In genomic region chr11:67640021-67640757, GRCh38 we compare ENCODE assay signal across 9 cellular contexts. TPM values are rescaled to one million over a fixed set of nuclear protein-coding genes. Genes with fewer than 3 reads are reported as not detected.
DNase-seq lines count a peak whose midpoint lies in the region; ATAC-seq, FAIRE-seq and TF ChIP-seq lines count a peak whose summit lies in the region.
"Had no signal": no experiment of that assay in that cellular context is flagged by ENCODE, and none has a peak within 500 bp of the region (broad histone marks: within the 10 kb centered on the region; RNA-seq: fewer than 3 reads in every experiment).

No MANE protein-coding gene starts in this region.

- intact Hi-C loops in OCI-LY7 (cut with micrococcal nuclease; ENCODE audit: unreplicated experiment) = loop anchor here (10.0 kb wide), 2 partner anchors 235 to 355 kb away; partner anchors contain the start of genes PPP1CA and TBC1D10C

- no peak overlapping the region for H2AK5ac ChIP-seq in trophoblast cell (ENCODE audit: low read length)

- no peaks in the 10 kb centered on the region for H3K9me2 ChIP-seq in OCI-LY7 (ENCODE audit: insufficient read depth, low read length)

- H3K4me3 ChIP-seq in AG09309 (ENCODE audit: control insufficient read depth, low read depth, low read length) (no peak overlapping the region), OCI-LY7 (ENCODE audit: low read depth, low read length, poor library complexity, severe bottlenecking) (no peak overlapping the region), trophoblast cell (ENCODE audit: low read depth, low read length) (no peak overlapping the region)

- H3K27ac ChIP-seq in OCI-LY7 (ENCODE audit: low read depth, low read length, poor library complexity, severe bottlenecking) (no peak overlapping the region), trophoblast cell (ENCODE audit: low read depth, low read length) (no peak overlapping the region)

- no TSS peak for BruUV-seq in OCI-LY7 (replicated peaks; lab: Mats Ljungman, UMichigan)

- no peak overlapping the region for H3K18ac ChIP-seq in trophoblast cell (ENCODE audit: low read length)

- H3K9me3 ChIP-seq in OCI-LY7 (ENCODE audit: low read length) (no peaks in the 10 kb centered on the region), trophoblast cell (ENCODE audit: insufficient read depth, low read depth, low read length) (peaks cover 8% of the 10 kb centered on the region)

- no peak overlapping the region for H3K14ac ChIP-seq in trophoblast cell (ENCODE audit: low read length)

- H3K79me1 ChIP-seq in trophoblast cell (ENCODE audit: low read length) = no peaks in the 10 kb centered on the region

- no peak for ATAC-seq in HG02840 (IDR thresholded peaks at IDR 0.05; ENCODE audit: low FRiP score, unreplicated experiment)

- no peak overlapping the region for H4K91ac ChIP-seq in trophoblast cell (ENCODE audit: low read depth, low read length)

- H2AFZ ChIP-seq in OCI-LY7 (ENCODE audit: low read length) (no peak overlapping the region), trophoblast cell (ENCODE audit: insufficient read depth, low read length, poor library complexity) (no peak overlapping the region)

- no peak overlapping the region for H3K4ac ChIP-seq in trophoblast cell (ENCODE audit: low read depth, low read length)

- no peaks in the 10 kb centered on the region; the same call in 1 of the 2 replicates for H4K20me1 ChIP-seq in OCI-LY7 (ENCODE audit: insufficient read depth, low read length)

- no peaks in the 10 kb centered on the region for H3K27me3 ChIP-seq in trophoblast cell (ENCODE audit: insufficient read depth, low read length)

- H3K79me2 ChIP-seq in OCI-LY7 (ENCODE audit: insufficient read depth, low read depth, low read length) (no peaks in the 10 kb centered on the region), trophoblast cell (ENCODE audit: control insufficient read depth, insufficient read depth, low read length, poor library complexity) (no peaks in the 10 kb centered on the region)

- no peak for DNase-seq in AG09309 (ENCODE audit: low read depth)
- DNase-seq in GM12892 (ENCODE audit: insufficient read length) = peak; percentile 77
- peak; percentile 82 for DNase-seq in OCI-LY7 (ENCODE audit: low spot score)
- DNase-seq in activated effector memory CD4-positive, alpha-beta T cell treated with anti-CD3 and anti-CD28 coated beads, Interleukin-2, amount 50 U/mL, for 16 hours = peak; percentile 85
- peak; percentile 65 to 85 for DNase-seq in frontal cortex (ENCODE audit: low spot score in 2 of 2)
- DNase-seq in trophoblast cell = peak; percentile 49 to 78
- DNase-seq in OCI-M2 (lab: John Stamatoyannopoulos, UW; ENCODE audit: unreplicated experiment) = no peak

- H4K8ac ChIP-seq in trophoblast cell (ENCODE audit: low read depth, low read length) = no peak overlapping the region

- H2BK12ac ChIP-seq in trophoblast cell (ENCODE audit: low read length) = no peak overlapping the region

- TF ChIP-seq CTCF in AG09309 (IDR thresholded peaks at IDR 0.05; ENCODE audit: control insufficient read depth, insufficient read depth, low read depth, low read length, missing control alignments) (peak; percentile 75), OCI-LY7 (conservative IDR thresholded peaks at IDR 0.05; ENCODE audit: low read length) (peak; percentile 86)

- H2BK120ac ChIP-seq in trophoblast cell (ENCODE audit: insufficient read depth, low read length, poor library complexity) = no peak overlapping the region

- no peak overlapping the region for H4K12ac ChIP-seq in trophoblast cell (ENCODE audit: low read depth, low read length)

- FAIRE-seq in GM12892 (lab: Jason Lieb, UNC) (peak; percentile 95), frontal cortex (lab: Jason Lieb, UNC) (no peak)

- no peak overlapping the region for H2BK5ac ChIP-seq in trophoblast cell (ENCODE audit: low read depth, low read length, poor library complexity)

- no peak for TF ChIP-seq POLR2A in GM12892 (IDR thresholded peaks at IDR 0.05; ENCODE audit: low read depth, low read length)

- H3K9ac ChIP-seq in trophoblast cell (ENCODE audit: low read length) = no peak overlapping the region

- H3K4me2 ChIP-seq in OCI-LY7 (ENCODE audit: low read length) (no peak overlapping the region), trophoblast cell (ENCODE audit: low read length) (no peak overlapping the region)

- peaks cover 20% of the 10 kb centered on the region for H3K4me1 ChIP-seq in OCI-LY7 (ENCODE audit: insufficient read depth, low read length, poor library complexity, severe bottlenecking)
- no peaks in the 10 kb centered on the region for H3K4me1 ChIP-seq in trophoblast cell (ENCODE audit: control insufficient read depth in 1 of 2, insufficient read depth in 2 of 2, low read length in 2 of 2)

- POLR2A ChIA-PET in OCI-LY7 (lab: Charles Lee) = no interaction called here

- H3K23ac ChIP-seq in trophoblast cell (ENCODE audit: low read length) = no peak overlapping the region

- H3K36me3 ChIP-seq in OCI-LY7 (ENCODE audit: insufficient read depth, low read length) (no peaks in the 10 kb centered on the region; the same call in 1 of the 2 replicates), trophoblast cell (ENCODE audit: control insufficient read depth in 1 of 2, insufficient read depth in 2 of 2, low read length in 2 of 2) (no peaks in the 10 kb centered on the region)

- CTCF ChIA-PET in OCI-LY7 (lab: Charles Lee; ENCODE audit: unreplicated experiment) = interaction anchor here (0.6 to 1.3 kb wide), 3 partner anchors 10 to 65 kb away, joined by 3 to 5 read pairs (median 3); partner anchors contain the start of gene NUDT8

- no CpG with 5 or more reads among the region's 23 CpGs for WGBS in trophoblast cell (ENCODE audit: extremely low coverage, insufficient coverage, insufficient read length)

RNA-seq across cellular contexts. Expression of gene TBX10, which starts 0.6 kb away (rescaled TPM):
- polyA plus RNA-seq in GM12892 (2012; ENCODE audit: missing spikeins) = 0.21 TPM
- 2.4 and 4.3 TPM in 2 replicates for total RNA-seq in OCI-LY7 (2014; rRNA removed; shearing (Covaris generic))
- total RNA-seq in OCI-LY7 (2022) (5.3 and 5.7 TPM in 2 replicates), frontal cortex (not detected)
- polyA plus RNA-seq in trophoblast cell (2013) = not detected in 2 replicates
- total RNA-seq: mononuclear cell had no signal

RNA-seq across cellular contexts. Expression of gene ACY3, which starts 10.3 kb away (rescaled TPM):
- 5.7 TPM for polyA plus RNA-seq in GM12892 (2012; ENCODE audit: missing spikeins)
- 17.1 and 25.6 TPM in 2 replicates for total RNA-seq in OCI-LY7 (2014; rRNA removed; shearing (Covaris generic))
- 45.1 and 54.4 TPM in 2 replicates for total RNA-seq in OCI-LY7 (2022)
- not detected for total RNA-seq in frontal cortex
- polyA plus RNA-seq in trophoblast cell (2013) = not detected in 2 replicates

RNA-seq across cellular contexts. Expression of gene NUDT8, which starts 10.5 kb away (rescaled TPM):
- 11.1 TPM for polyA plus RNA-seq in GM12892 (2012; ENCODE audit: missing spikeins)
- 14.4 and 20.4 TPM in 2 replicates for total RNA-seq in OCI-LY7 (2014; rRNA removed; shearing (Covaris generic))
- total RNA-seq in OCI-LY7 (2022) = 31.7 and 35.4 TPM in 2 replicates
- 1.2 TPM for total RNA-seq in frontal cortex
- 7.4 and 7.6 TPM in 2 replicates for polyA plus RNA-seq in trophoblast cell (2013)

RNA-seq across cellular contexts. Expression of gene NDUFV1, which starts 33.5 kb away (rescaled TPM):
- polyA plus RNA-seq in GM12892 (2012; ENCODE audit: missing spikeins) = 150 TPM
- 257 and 283 TPM in 2 replicates for total RNA-seq in OCI-LY7 (2014; rRNA removed; shearing (Covaris generic))
- total RNA-seq in OCI-LY7 (2022) = 294 and 335 TPM in 2 replicates
- 182 TPM for total RNA-seq in frontal cortex
- 61.7 and 64.8 TPM in 2 replicates for polyA plus RNA-seq in trophoblast cell (2013)

RNA-seq across cellular contexts. Expression of gene ALDH3B2, which starts 34.2 kb away (rescaled TPM):
- not detected for polyA plus RNA-seq in GM12892 (2012; ENCODE audit: missing spikeins)
- total RNA-seq in OCI-LY7 (2014; rRNA removed; shearing (Covaris generic)) = 1.5 and 2.9 TPM in 2 replicates
- total RNA-seq in OCI-LY7 (2022) (8.0 and 8.3 TPM in 2 replicates), frontal cortex (not detected)
- 5.8 and 6.9 TPM in 2 replicates for polyA plus RNA-seq in trophoblast cell (2013)
- total RNA-seq: mononuclear cell had no signal

Comparison
In these comparisons a context has a peak if more than half of its experiments do, and no peak if none do; other contexts are left out.
1. DNase-seq: peak in GM12892 (single experiment), OCI-LY7 (single experiment), activated effector memory CD4-positive, alpha-beta T cell treated with anti-CD3 and anti-CD28 coated beads, Interleukin-2, amount 50 U/mL, for 16 hours (single experiment), frontal cortex (2 of 2) and trophoblast cell (2 of 2); none in AG09309 (single experiment) and OCI-M2 (single experiment).
2. RNA of gene ACY3, which starts 10.3 kb away (total RNA-seq): 17.1 to 54.4 TPM in OCI-LY7; not detected in frontal cortex (single experiment); every median in the first group is over 10 times any median in the second.